In the genomic region with DNA sequence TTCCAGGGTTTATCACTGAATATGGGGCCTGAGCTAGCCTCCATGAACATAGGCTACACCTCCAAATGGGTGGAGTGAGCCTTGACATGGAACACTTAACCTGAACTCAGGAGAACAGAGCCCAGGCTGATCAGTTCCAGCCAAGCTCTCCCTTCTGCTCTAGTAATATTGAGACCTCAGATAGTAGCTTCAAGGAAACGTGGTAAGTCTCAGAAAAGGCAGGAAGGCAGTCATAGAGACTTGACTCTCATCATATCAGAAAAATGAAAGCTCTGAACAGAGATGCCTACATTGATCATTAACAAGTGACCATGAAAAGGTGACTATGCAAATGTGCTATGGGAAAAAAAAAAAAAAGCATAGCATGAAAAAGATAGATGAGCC, we compare ENCODE assay signal across 16 cellular contexts. TPM values are rescaled to one million over a fixed set of nuclear protein-coding genes. Genes with fewer than 3 reads are reported as not detected.
DNase-seq lines count a peak whose midpoint lies in the region; ATAC-seq and TF ChIP-seq lines count a peak whose summit lies in the region.
"Had no signal": no experiment of that assay in that cellular context is flagged by ENCODE, and none has a peak within 500 bp of the region (broad histone marks: within the 10 kb centered on the region; RNA-seq: fewer than 3 reads in every experiment).

No MANE protein-coding gene starts in this region.

- H3K4me1 ChIP-seq in BLaER1: peaks cover 24% of the 10 kb centered on the region
- no peaks in the 10 kb centered on the region for H3K4me1 ChIP-seq in Peyer's patch

- no peak overlapping the region for H3K27ac Mint-ChIP-seq in effector memory CD8-positive, alpha-beta T cell
- H3K27ac Mint-ChIP-seq: activated CD4-positive, alpha-beta T cell treated with anti-CD3 and anti-CD28 coated beads, Interleukin-2, amount 10 ng/mL, durations not matched to agents 7 days and 5 days; nephron progenitor cell had no signal

- H3K9me3 ChIP-seq in BLaER1 (no peaks in the 10 kb centered on the region), Peyer's patch (no peaks in the 10 kb centered on the region)
- H3K9me3 ChIP-seq: thoracic aorta had no signal

- DNase-seq in effector memory CD8-positive, alpha-beta T cell: no peak
- DNase-seq in effector CD8-positive, alpha-beta T cell (lab: John Stamatoyannopoulos, UW): no peak
- DNase-seq in activated CD4-positive, alpha-beta T cell treated with anti-CD3 and anti-CD28 coated beads for 48 hours: no peak
- DNase-seq in Peyer's patch: no peak
- DNase-seq: activated CD4-positive, alpha-beta T cell treated with anti-CD3 and anti-CD28 coated beads, Interleukin-2, amount 10 ng/mL, durations not matched to agents 7 days and 5 days; activated gamma-delta T cell; HCEC 1CT; left ventricle myocardium superior; NCI-H2029; nephron progenitor cell had no signal

- H3K9ac ChIP-seq in BLaER1: no peak overlapping the region

- TF ChIP-seq POLR2A in Peyer's patch (IDR thresholded peaks at IDR 0.05): no peak

- H3K27me3 Mint-ChIP-seq in effector memory CD8-positive, alpha-beta T cell: no peaks in the 10 kb centered on the region
- H3K27me3 Mint-ChIP-seq: activated CD4-positive, alpha-beta T cell treated with anti-CD3 and anti-CD28 coated beads, Interleukin-2, amount 10 ng/mL, durations not matched to agents 7 days and 5 days had no signal

- H3K27ac ChIP-seq in BLaER1: no peak overlapping the region
- H3K27ac ChIP-seq in Peyer's patch: no peak overlapping the region
- H3K27ac ChIP-seq: 22Rv1, thoracic aorta had no signal

- H3K9me3 Mint-ChIP-seq in effector memory CD8-positive, alpha-beta T cell: peaks cover 7% of the 10 kb centered on the region in 2 donors
- H3K9me3 Mint-ChIP-seq: activated CD4-positive, alpha-beta T cell treated with anti-CD3 and anti-CD28 coated beads, Interleukin-2, amount 10 ng/mL, durations not matched to agents 7 days and 5 days had no signal

- no peaks in the 10 kb centered on the region for H3K27me3 ChIP-seq in BLaER1
- no peaks in the 10 kb centered on the region for H3K27me3 ChIP-seq in Peyer's patch

- H4K20me1 ChIP-seq in BLaER1: no peaks in the 10 kb centered on the region

- H3K4me1 Mint-ChIP-seq in effector memory CD8-positive, alpha-beta T cell (ENCODE audit: low read depth in 2 of 2): no peaks in the 10 kb centered on the region
- H3K4me1 Mint-ChIP-seq: activated CD4-positive, alpha-beta T cell treated with anti-CD3 and anti-CD28 coated beads, Interleukin-2, amount 10 ng/mL, durations not matched to agents 7 days and 5 days had no signal

- H3K4me2 ChIP-seq in BLaER1: peak overlapping the region; percentile 73; the same call in 1 of the 2 replicates

- TF ChIP-seq CTCF in Peyer's patch (IDR thresholded peaks at IDR 0.05): no peak

- no peaks in the 10 kb centered on the region for H3K36me3 ChIP-seq in BLaER1
- no peaks in the 10 kb centered on the region for H3K36me3 ChIP-seq in Peyer's patch
- H3K36me3 ChIP-seq: thoracic aorta had no signal

- ATAC-seq in GM19324 (IDR thresholded peaks at IDR 0.05; ENCODE audit: low FRiP score, unreplicated experiment) (peak; percentile 79), HG02571 (IDR thresholded peaks at IDR 0.05; ENCODE audit: unreplicated experiment) (peak; percentile 81), HG03135 (IDR thresholded peaks at IDR 0.05; ENCODE audit: unreplicated experiment) (peak; percentile 76)
- ATAC-seq in effector memory CD8-positive, alpha-beta T cell (replicated peaks): no peak
- ATAC-seq: left ventricle myocardium superior had no signal

- no peaks in the 10 kb centered on the region for H3K36me3 Mint-ChIP-seq in effector memory CD8-positive, alpha-beta T cell (ENCODE audit: insufficient read depth)

- H3K4me3 Mint-ChIP-seq in effector memory CD8-positive, alpha-beta T cell: no peak overlapping the region
- H3K4me3 Mint-ChIP-seq: activated CD4-positive, alpha-beta T cell treated with anti-CD3 and anti-CD28 coated beads, Interleukin-2, amount 10 ng/mL, durations not matched to agents 7 days and 5 days; nephron progenitor cell had no signal

- no peak overlapping the region for H3K4me3 ChIP-seq in BLaER1
- no peak overlapping the region for H3K4me3 ChIP-seq in Peyer's patch
- H3K4me3 ChIP-seq: thoracic aorta had no signal

RNA-seq across cellular contexts. Expression of gene MYO10, which starts 40.5 kb away (rescaled TPM):
- 100 to 1,000 TPM in 1 of 4 donors, 10 to 100 TPM in 3; 34.7 to 122 (median 71.2) TPM for total RNA-seq in Peyer's patch
